15 cellular contexts compared by ENCODE assay signal in the genomic region with DNA sequence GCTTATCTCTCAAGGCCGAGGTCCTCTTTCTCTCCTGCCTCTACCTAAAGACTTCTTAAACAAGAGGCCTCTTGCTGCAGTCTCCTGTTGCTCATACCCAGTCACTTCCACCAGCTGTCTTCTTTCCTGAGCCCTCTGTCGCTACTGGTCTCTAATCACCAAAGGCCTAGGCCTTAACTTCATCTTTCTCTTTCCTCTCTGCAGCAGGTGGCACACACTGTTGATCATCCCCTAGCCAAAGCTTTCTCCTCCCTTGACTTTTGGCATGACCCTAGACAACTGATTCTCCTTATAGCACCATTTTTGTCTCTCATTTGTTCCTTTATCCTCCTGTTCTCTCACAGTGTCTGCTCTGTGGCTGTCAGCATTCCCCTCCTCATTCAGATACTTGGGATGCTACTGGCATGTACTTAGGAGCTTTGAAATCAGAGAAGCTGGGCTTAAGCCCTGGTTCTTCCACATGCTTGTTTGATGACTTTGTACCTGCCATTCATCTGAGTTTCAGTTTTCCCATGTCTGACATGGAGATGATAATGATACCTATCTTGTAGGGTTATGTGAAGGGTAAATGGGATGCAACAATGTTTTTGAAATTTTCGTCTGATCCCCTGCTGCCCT.
"Had no signal": no experiment of that assay in that cellular context is flagged by ENCODE, and none has a peak within 500 bp of the region (broad histone marks: within the 10 kb centered on the region; RNA-seq: fewer than 3 reads in every experiment).

No MANE protein-coding gene starts in this region.

- H3K36me3 ChIP-seq: right lobe of liver, thyroid gland, vagina had no signal

- H3K27ac ChIP-seq: esophagus muscularis mucosa, hepatocyte, right lobe of liver, thyroid gland, vagina had no signal

- H3K4me3 ChIP-seq: dorsolateral prefrontal cortex, esophagus muscularis mucosa, hepatocyte, right lobe of liver, thyroid gland, vagina had no signal

- H3K4me3 Mint-ChIP-seq: nephron progenitor cell; stimulated activated effector memory CD8-positive, alpha-beta T cell treated with anti-CD3 and anti-CD28 coated beads, Interleukin-12 subunit alpha, Interleukin-12 subunit beta, amount 100 ng/mL, for 72 hours had no signal

- H3K9me3 ChIP-seq: esophagus muscularis mucosa, right lobe of liver, thyroid gland, vagina had no signal

- ATAC-seq: left lobe of liver; right lobe of liver; stimulated activated effector memory CD8-positive, alpha-beta T cell treated with anti-CD3 and anti-CD28 coated beads, Interleukin-12 subunit alpha, Interleukin-12 subunit beta, amount 100 ng/mL, for 72 hours had no signal

- DNase-seq: activated naive CD4-positive, alpha-beta T cell treated with anti-CD3 and anti-CD28 coated beads, Interleukin-2, amount 50 U/mL, for 16 hours; activated T-cell treated with anti-CD3 and anti-CD28 coated beads, Interleukin-2, amount 50 U/mL, for 1 hour; dorsolateral prefrontal cortex; nephron progenitor cell; right lobe of liver; stimulated activated CD4-positive, alpha-beta T cell treated with anti-CD3 and anti-CD28 coated beads, Interleukin-12 subunit alpha, Interleukin-12 subunit beta, amount 100 ng/mL, for 4 hours; stimulated activated CD4-positive, alpha-beta T cell treated with anti-CD3 and anti-CD28 coated beads, Interleukin-2, amount 100 ng/mL, for 24 hours; thyroid gland had no signal

- H3K9me3 Mint-ChIP-seq: activated T-helper 2 cell treated with anti-CD3 and anti-CD28 coated beads, Interferon-gamma antibody, Interleukin-2, Interleukin-4, amounts not matched to agents 10 μg/mL and 5 μg/mL and 100 μg/mL, durations not matched to agents 14 hours and 24 hours and 36 hours; stimulated activated effector memory CD8-positive, alpha-beta T cell treated with anti-CD3 and anti-CD28 coated beads, Interleukin-12 subunit alpha, Interleukin-12 subunit beta, amount 100 ng/mL, for 72 hours had no signal

- H3K27ac Mint-ChIP-seq: activated T-helper 2 cell treated with anti-CD3 and anti-CD28 coated beads, Interferon-gamma antibody, Interleukin-2, Interleukin-4, amounts not matched to agents 10 μg/mL and 5 μg/mL and 100 μg/mL, durations not matched to agents 14 hours and 24 hours and 36 hours; nephron progenitor cell; stimulated activated effector memory CD8-positive, alpha-beta T cell treated with anti-CD3 and anti-CD28 coated beads, Interleukin-12 subunit alpha, Interleukin-12 subunit beta, amount 100 ng/mL, for 72 hours had no signal

- H3K4me1 ChIP-seq: right lobe of liver had no signal

- H3K27me3 ChIP-seq: dorsolateral prefrontal cortex, esophagus muscularis mucosa, hepatocyte, right lobe of liver, thyroid gland, vagina had no signal

- FAIRE-seq: keratinocyte had no signal
